In the genomic region with DNA sequence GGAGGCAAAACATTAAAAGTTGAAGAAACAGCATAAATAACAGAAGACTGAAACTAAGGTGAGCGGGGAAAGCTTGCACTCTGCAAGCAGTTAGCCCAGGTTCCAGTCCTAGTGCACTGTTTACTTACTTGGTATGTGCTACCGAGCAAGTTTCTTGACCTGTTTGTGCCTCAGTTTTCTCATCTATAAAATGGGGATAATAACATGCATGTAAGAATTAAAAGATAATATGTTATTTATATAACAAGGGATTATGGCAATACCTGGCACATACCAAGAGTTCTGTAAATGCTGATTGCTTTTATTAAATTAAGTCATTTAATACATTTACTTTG, we compare ENCODE assay signal across 1 cellular context.
A peak's percentile ranks its signal among the peaks of the same experiment; 100 is the strongest.
TF ChIP-seq lines count a peak whose summit lies in the region.

No MANE protein-coding gene starts in this region.

TF ChIP-seq in SK-N-SH treated with all-trans-retinoic acid at 6 μM for 48 hours, 23 proteins besides CTCF, POLR2A, EP300 and RAD21:
- no peak for TF ChIP-seq ZFP3 (CRISPR knock-in tag; IDR thresholded peaks at IDR 0.05)
- no peak for TF ChIP-seq PPARA (CRISPR knock-in tag; IDR thresholded peaks at IDR 0.05; ENCODE audit: borderline replicate concordance)
- no peak for TF ChIP-seq TCF4 (CRISPR knock-in tag; IDR thresholded peaks at IDR 0.05; ENCODE audit: borderline replicate concordance)
- no peak for TF ChIP-seq ZNF565 (CRISPR knock-in tag; conservative IDR thresholded peaks at IDR 0.05; ENCODE audit: low read depth)
- peak; percentile 1; the same call in 1 of the 2 replicates for TF ChIP-seq CSDC2 (CRISPR knock-in tag; IDR thresholded peaks at IDR 0.05)
- TF ChIP-seq, protein P1, sequence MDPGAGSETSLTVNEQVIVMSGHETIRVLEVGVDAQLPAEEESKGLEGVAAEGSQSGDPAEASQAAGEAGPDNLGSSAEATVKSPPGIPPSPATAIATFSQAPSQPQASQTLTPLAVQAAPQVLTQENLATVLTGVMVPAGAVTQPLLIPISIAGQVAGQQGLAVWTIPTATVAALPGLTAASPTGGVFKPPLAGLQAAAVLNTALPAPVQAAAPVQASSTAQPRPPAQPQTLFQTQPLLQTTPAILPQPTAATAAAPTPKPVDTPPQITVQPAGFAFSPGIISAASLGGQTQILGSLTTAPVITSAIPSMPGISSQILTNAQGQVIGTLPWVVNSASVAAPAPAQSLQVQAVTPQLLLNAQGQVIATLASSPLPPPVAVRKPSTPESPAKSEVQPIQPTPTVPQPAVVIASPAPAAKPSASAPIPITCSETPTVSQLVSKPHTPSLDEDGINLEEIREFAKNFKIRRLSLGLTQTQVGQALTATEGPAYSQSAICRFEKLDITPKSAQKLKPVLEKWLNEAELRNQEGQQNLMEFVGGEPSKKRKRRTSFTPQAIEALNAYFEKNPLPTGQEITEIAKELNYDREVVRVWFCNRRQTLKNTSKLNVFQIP (CRISPR knock-in tag; IDR thresholded peaks at IDR 0.05; ENCODE audit: borderline replicate concordance, low read depth), result no peak
